In genomic region chr6:10411131-10411914, GRCh38 we compare ENCODE assay signal across 8 cellular contexts. TPM values are rescaled to one million over a fixed set of nuclear protein-coding genes. Genes with fewer than 3 reads are reported as not detected.
DNase-seq lines count a peak whose midpoint lies in the region; ATAC-seq and TF ChIP-seq lines count a peak whose summit lies in the region.

No MANE protein-coding gene starts in this region.

- DNase-seq in activated naive CD4-positive, alpha-beta T cell (lab: John Stamatoyannopoulos, UW): no peak
- no peak for DNase-seq in activated naive CD8-positive, alpha-beta T cell treated with anti-CD3 and anti-CD28 coated beads for 36 hours
- DNase-seq in kidney epithelial cell (ENCODE audit: low read depth): no peak
- no peak for DNase-seq in thoracic aorta (ENCODE audit: low spot score)
- no peak for DNase-seq in stimulated activated CD4-positive, alpha-beta T cell treated with anti-CD3 and anti-CD28 coated beads, Interleukin-4, amount 100 ng/mL, for 24 hours
- no peak for DNase-seq in activated gamma-delta T cell treated with Interleukin-2 at 50 U/mL for 16 hours
- no peak for DNase-seq in SW480 (ENCODE audit: low spot score)

- no peak overlapping the region for H3K27ac ChIP-seq in thoracic aorta

- ATAC-seq in thoracic aorta (ENCODE audit: insufficient number of reproducible peaks, low FRiP score, low read depth): no peak

- H3K27me3 ChIP-seq in kidney epithelial cell (ENCODE audit: control insufficient read depth, insufficient read depth, low read length): peaks cover 55% of the 10 kb centered on the region
- H3K27me3 ChIP-seq in thoracic aorta (replicated peaks; ENCODE audit: insufficient read depth): peaks cover 40% of the 10 kb centered on the region

- peak overlapping the region; percentile 58 for H3K4me3 ChIP-seq in kidney epithelial cell (ENCODE audit: low read depth, low read length)
- peak overlapping the region; percentile 96 for H3K4me3 ChIP-seq in thoracic aorta

- peak overlapping the region; percentile 96 for H3K4me3 Mint-ChIP-seq in activated naive CD4-positive, alpha-beta T cell treated with anti-CD3 and anti-CD28 coated beads, Interleukin-2, amount 50 U/mL, for 24 hours
- H3K4me3 Mint-ChIP-seq in activated naive CD8-positive, alpha-beta T cell treated with anti-CD3 and anti-CD28 coated beads for 36 hours: peak overlapping the region; percentile 86

- TF ChIP-seq CTCF in kidney epithelial cell (IDR thresholded peaks at IDR 0.05; ENCODE audit: insufficient read depth, low read length, poor library complexity, severe bottlenecking) (no peak), thoracic aorta (IDR thresholded peaks at IDR 0.05) (no peak)

- H3K27me3 Mint-ChIP-seq in activated naive CD4-positive, alpha-beta T cell treated with anti-CD3 and anti-CD28 coated beads, Interleukin-2, amount 50 U/mL, for 24 hours: peaks cover 70% of the 10 kb centered on the region
- H3K27me3 Mint-ChIP-seq in activated naive CD8-positive, alpha-beta T cell treated with anti-CD3 and anti-CD28 coated beads for 36 hours: peaks cover 95% of the 10 kb centered on the region

- peaks cover 41% of the 10 kb centered on the region for H3K4me1 Mint-ChIP-seq in activated naive CD4-positive, alpha-beta T cell treated with anti-CD3 and anti-CD28 coated beads, Interleukin-2, amount 50 U/mL, for 24 hours
- H3K4me1 Mint-ChIP-seq in activated naive CD8-positive, alpha-beta T cell treated with anti-CD3 and anti-CD28 coated beads for 36 hours: peaks cover 33% of the 10 kb centered on the region

- H3K36me3 Mint-ChIP-seq in activated naive CD4-positive, alpha-beta T cell treated with anti-CD3 and anti-CD28 coated beads, Interleukin-2, amount 50 U/mL, for 24 hours: peaks cover 18% of the 10 kb centered on the region
- peaks cover 20% of the 10 kb centered on the region for H3K36me3 Mint-ChIP-seq in activated naive CD8-positive, alpha-beta T cell treated with anti-CD3 and anti-CD28 coated beads for 36 hours

- peak overlapping the region; percentile 77 for H3K27ac Mint-ChIP-seq in activated naive CD4-positive, alpha-beta T cell treated with anti-CD3 and anti-CD28 coated beads, Interleukin-2, amount 50 U/mL, for 24 hours
- H3K27ac Mint-ChIP-seq in activated naive CD8-positive, alpha-beta T cell treated with anti-CD3 and anti-CD28 coated beads for 36 hours: no peak overlapping the region

- peaks cover 30% of the 10 kb centered on the region for H3K9me3 Mint-ChIP-seq in activated naive CD4-positive, alpha-beta T cell treated with anti-CD3 and anti-CD28 coated beads, Interleukin-2, amount 50 U/mL, for 24 hours
- peaks cover 30% of the 10 kb centered on the region for H3K9me3 Mint-ChIP-seq in activated naive CD8-positive, alpha-beta T cell treated with anti-CD3 and anti-CD28 coated beads for 36 hours

- no peaks in the 10 kb centered on the region for H3K9me3 ChIP-seq in thoracic aorta

- H3K36me3 ChIP-seq in kidney epithelial cell (ENCODE audit: control insufficient read depth, insufficient read depth, low read length) (no peaks in the 10 kb centered on the region), thoracic aorta (no peaks in the 10 kb centered on the region)

- H3K4me1 ChIP-seq in thoracic aorta (ENCODE audit: control insufficient read depth in 1 of 2, low read depth in 2 of 2): peaks cover 25 to 42% of the 10 kb centered on the region in 2 donors

RNA-seq across cellular contexts. Expression of gene TFAP2A, which starts 3.6 kb away (rescaled TPM):
- under 1 TPM in 1 of 2 experiments, not detected in 1; 0.10 TPM for total RNA-seq in activated naive CD8-positive, alpha-beta T cell treated with anti-CD3 and anti-CD28 coated beads for 36 hours
- total RNA-seq in kidney epithelial cell (8.8 and 11.2 TPM in 2 replicates), thoracic aorta (under 1 TPM in 1 of 2 donors, not detected in 1; 0.78 TPM)
